ENCODE assay signal across 20 cellular contexts in genomic region chr4:5371415-5372190, GRCh38.
DNase-seq lines count a peak whose midpoint lies in the region; ATAC-seq and TF ChIP-seq lines count a peak whose summit lies in the region.
"Had no signal": no experiment of that assay in that cellular context is flagged by ENCODE, and none has a peak within 500 bp of the region (broad histone marks: within the 10 kb centered on the region; RNA-seq: fewer than 3 reads in every experiment).

No MANE protein-coding gene starts in this region.

- POLR2A ChIA-PET in OCI-LY7 (lab: Charles Lee): no interaction called here

- H3K4me2 ChIP-seq in OCI-LY7 (ENCODE audit: low read length): no peak overlapping the region
- H3K4me2 ChIP-seq: BLaER1, hepatocyte, SK-N-SH had no signal

- no peaks in the 10 kb centered on the region for H3K9me2 ChIP-seq in OCI-LY7 (ENCODE audit: insufficient read depth, low read length)
- H3K9me2 ChIP-seq: SK-N-SH had no signal

- H3K9me3 ChIP-seq in OCI-LY7 (ENCODE audit: low read length): no peaks in the 10 kb centered on the region
- H3K9me3 ChIP-seq: neutrophil, right lobe of liver, SK-N-SH, suprapubic skin had no signal

- intact Hi-C loops in OCI-LY7 (cut with micrococcal nuclease; ENCODE audit: unreplicated experiment): no loop called here

- H3K27ac ChIP-seq in OCI-LY7 (ENCODE audit: low read depth, low read length, poor library complexity, severe bottlenecking): no peak overlapping the region
- H3K27ac ChIP-seq: BLaER1, hepatocyte, neutrophil, right lobe of liver, suprapubic skin had no signal

- BruUV-seq in OCI-LY7 (replicated peaks; lab: Mats Ljungman, UMichigan): no TSS peak

- peak; percentile 32 for DNase-seq in AG09309 (ENCODE audit: low read depth)
- peak; percentile 83 for DNase-seq in GM04504 (ENCODE audit: low read depth)
- peak; percentile 75 for DNase-seq in RPMI7951 (ENCODE audit: low read depth)
- DNase-seq in kidney glomerular epithelial cell (lab: John Stamatoyannopoulos, UW): peak; percentile 60
- DNase-seq in OCI-LY7 (ENCODE audit: low spot score): no peak
- no peak for DNase-seq in amygdala (lab: John Stamatoyannopoulos, UW)
- DNase-seq: activated CD4-positive, alpha-beta T cell treated with anti-CD3 and anti-CD28 coated beads for 4 hours; activated naive CD4-positive, alpha-beta T cell treated with anti-CD3 and anti-CD28 coated beads, Interleukin-2, amount 50 U/mL, for 16 hours; effector memory CD4-positive, alpha-beta T cell; left cardiac atrium; NCI-H2227 treated with DMSO at 0.1 percent for 48 hours; right lobe of liver; SK-N-SH; stimulated activated CD4-positive, alpha-beta T cell treated with anti-CD3 and anti-CD28 coated beads, Interleukin-4, amount 100 ng/mL, for 1 hour had no signal

- CTCF ChIA-PET in OCI-LY7 (lab: Charles Lee; ENCODE audit: unreplicated experiment): no interaction called here

- H3K36me3 ChIP-seq in OCI-LY7 (ENCODE audit: insufficient read depth, low read length): no peaks in the 10 kb centered on the region
- H3K36me3 ChIP-seq: BLaER1, neutrophil, right lobe of liver, suprapubic skin had no signal

- no peaks in the 10 kb centered on the region for H3K79me2 ChIP-seq in OCI-LY7 (ENCODE audit: insufficient read depth, low read depth, low read length)
- H3K79me2 ChIP-seq: hepatocyte had no signal

- H3K4me3 ChIP-seq in AG09309 (ENCODE audit: control insufficient read depth, low read depth, low read length) (no peak overlapping the region), OCI-LY7 (ENCODE audit: low read depth, low read length, poor library complexity, severe bottlenecking) (no peak overlapping the region)
- H3K4me3 ChIP-seq: BLaER1, hepatocyte, right lobe of liver, suprapubic skin had no signal

- no peaks in the 10 kb centered on the region for H3K4me1 ChIP-seq in OCI-LY7 (ENCODE audit: insufficient read depth, low read length, poor library complexity, severe bottlenecking)
- H3K4me1 ChIP-seq: BLaER1, right lobe of liver had no signal

- H4K20me1 ChIP-seq in OCI-LY7 (ENCODE audit: insufficient read depth, low read length): no peaks in the 10 kb centered on the region
- H4K20me1 ChIP-seq: BLaER1 had no signal

- no peak overlapping the region for H2AFZ ChIP-seq in OCI-LY7 (ENCODE audit: low read length)
- H2AFZ ChIP-seq: hepatocyte had no signal

- ATAC-seq in HG02885 (IDR thresholded peaks at IDR 0.05; ENCODE audit: poor library complexity, unreplicated experiment): no peak
- ATAC-seq in HG03457 (IDR thresholded peaks at IDR 0.05; ENCODE audit: unreplicated experiment): no peak
- ATAC-seq: left cardiac atrium, right lobe of liver had no signal

- TF ChIP-seq CTCF in AG09309 (IDR thresholded peaks at IDR 0.05; ENCODE audit: control insufficient read depth, insufficient read depth, low read depth, low read length, missing control alignments): no peak
- TF ChIP-seq CTCF in OCI-LY7 (conservative IDR thresholded peaks at IDR 0.05; ENCODE audit: low read length): no peak

Comparison
In these comparisons a context has a peak if more than half of its experiments do, and no peak if none do; other contexts are left out.
1. DNase-seq: peak in AG09309 (single experiment), GM04504 (single experiment), RPMI7951 (single experiment) and kidney glomerular epithelial cell (single experiment); none in OCI-LY7 (single experiment) and amygdala (0 of 56).